33 cellular contexts compared by ENCODE assay signal in the genomic region with DNA sequence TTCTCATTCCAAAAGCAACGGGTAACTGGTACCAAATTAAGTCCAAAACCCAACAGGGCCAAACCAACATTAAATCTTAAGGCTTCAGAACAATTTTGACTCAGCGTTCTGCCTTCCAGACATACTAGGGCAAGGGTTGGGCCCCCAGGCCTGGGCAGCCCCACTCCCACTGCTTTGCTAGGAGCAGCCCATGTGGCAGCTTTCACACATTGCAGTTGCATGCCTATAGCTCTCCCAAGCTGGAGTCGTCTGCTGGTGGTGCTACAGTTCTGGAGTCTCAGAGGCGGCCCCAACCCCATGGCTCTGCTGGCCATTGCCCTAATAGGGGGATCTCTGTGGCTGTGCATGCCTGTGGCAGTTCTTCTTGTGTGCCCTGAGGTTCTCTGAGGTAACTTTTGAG.
"Had no signal": no experiment of that assay in that cellular context is flagged by ENCODE, and none has a peak within 500 bp of the region (broad histone marks: within the 10 kb centered on the region; RNA-seq: fewer than 3 reads in every experiment).

No MANE protein-coding gene starts in this region.

- H3K4me1 ChIP-seq: sigmoid colon, suprapubic skin, tibial artery had no signal

- H3K27me3 ChIP-seq: brain microvascular endothelial cell, dorsolateral prefrontal cortex, ovary, sigmoid colon, suprapubic skin, tibial artery had no signal

- H3K9me3 ChIP-seq: mucosa of descending colon, ovary had no signal

- ATAC-seq: mucosa of descending colon; stimulated activated naive B cell treated with anti-CD40 and anti-IgM and Interleukin-4, amounts not matched to agents 10 μg/mL and 1 μg/mL and 100 μg/mL, for 72 hours had no signal

- H3K27me3 Mint-ChIP-seq: activated CD4-positive, alpha-beta memory T cell treated with anti-CD3 and anti-CD28 coated beads for 36 hours; activated CD4-positive, alpha-beta T cell treated with anti-CD3 and anti-CD28 coated beads, Interleukin-2, amount 10 ng/mL, durations not matched to agents 24 days and 14 days; activated T-cell treated with anti-CD3 and anti-CD28 coated beads, Interleukin-2, amount 50 U/mL, for 24 hours; progenitor cell of endocrine pancreas; stimulated activated naive B cell treated with anti-CD40 and anti-IgM and Interleukin-4, amounts not matched to agents 10 μg/mL and 1 μg/mL and 100 μg/mL, for 72 hours had no signal

- H3K27ac ChIP-seq: brain microvascular endothelial cell, coronary artery, dorsolateral prefrontal cortex, left ventricle myocardium inferior, ovary, sigmoid colon, suprapubic skin, tibial artery, VCaP had no signal

- H3K27ac Mint-ChIP-seq: activated CD4-positive, alpha-beta memory T cell treated with anti-CD3 and anti-CD28 coated beads for 36 hours; activated CD4-positive, alpha-beta T cell treated with anti-CD3 and anti-CD28 coated beads, Interleukin-2, amount 10 ng/mL, durations not matched to agents 24 days and 14 days; activated T-cell treated with anti-CD3 and anti-CD28 coated beads, Interleukin-2, amount 50 U/mL, for 24 hours; nephron; progenitor cell of endocrine pancreas; stimulated activated naive B cell treated with anti-CD40 and anti-IgM and Interleukin-4, amounts not matched to agents 10 μg/mL and 1 μg/mL and 100 μg/mL, for 72 hours; T-helper 1 cell treated with Interleukin-12 subunit alpha and Interleukin-12 subunit beta and Interleukin-4 antibody, amounts not matched to agents 30 μg/mL and 1 μg/mL, for 36 hours had no signal

- FAIRE-seq: astrocyte, small intestine, TTC549 had no signal

- H3K4me3 Mint-ChIP-seq: activated CD4-positive, alpha-beta memory T cell treated with anti-CD3 and anti-CD28 coated beads for 36 hours; activated CD4-positive, alpha-beta T cell treated with anti-CD3 and anti-CD28 coated beads, Interleukin-2, amount 10 ng/mL, durations not matched to agents 24 days and 14 days; activated T-cell treated with anti-CD3 and anti-CD28 coated beads, Interleukin-2, amount 50 U/mL, for 24 hours; nephron; stimulated activated naive B cell treated with anti-CD40 and anti-IgM and Interleukin-4, amounts not matched to agents 10 μg/mL and 1 μg/mL and 100 μg/mL, for 72 hours; T-helper 1 cell treated with Interleukin-12 subunit alpha and Interleukin-12 subunit beta and Interleukin-4 antibody, amounts not matched to agents 30 μg/mL and 1 μg/mL, for 36 hours had no signal

- H3K4me3 ChIP-seq: coronary artery, dorsolateral prefrontal cortex, left ventricle myocardium inferior, lung, mucosa of descending colon, ovary, sigmoid colon, suprapubic skin, tibial artery had no signal

- H3K36me3 ChIP-seq: brain microvascular endothelial cell, ovary, sigmoid colon had no signal

- DNase-seq: activated CD4-positive, alpha-beta memory T cell treated with anti-CD3 and anti-CD28 coated beads for 36 hours; activated CD4-positive, alpha-beta T cell treated with anti-CD3 and anti-CD28 coated beads, Interleukin-2, amount 10 ng/mL, durations not matched to agents 24 days and 14 days; activated CD4-positive, CD25-positive, alpha-beta regulatory T cell treated with anti-CD3 and anti-CD28 coated beads, Interleukin-2, amount 50 U/mL, for 72 hours; activated CD8-positive, alpha-beta memory T cell treated with anti-CD3 and anti-CD28 coated beads, Interleukin-2, amount 50 U/mL, for 48 hours; activated gamma-delta T cell; activated naive CD4-positive, alpha-beta T cell treated with anti-CD3 and anti-CD28 coated beads, Interleukin-2, amount 50 U/mL, for 16 hours; activated T-cell treated with anti-CD3 and anti-CD28 coated beads, Interleukin-2, amount 50 U/mL, for 24 hours; amniotic stem cell; brain microvascular endothelial cell; dorsolateral prefrontal cortex; effector memory CD4-positive, alpha-beta T cell; head of caudate nucleus; hippocampal formation; left ventricle myocardium inferior; mucosa of descending colon; ovary; retina; sigmoid colon; small intestine; stimulated activated CD4-positive, alpha-beta T cell treated with anti-CD3 and anti-CD28 coated beads, Interleukin-1b, Interleukin-23, amount 100 ng/mL, for 48 hours; stimulated activated CD4-positive, alpha-beta T cell treated with anti-CD3 and anti-CD28 coated beads, Interleukin-4, amount 100 ng/mL, for 4 hours; stimulated activated naive B cell treated with anti-CD40 and anti-IgM and Interleukin-4, amounts not matched to agents 10 μg/mL and 1 μg/mL and 100 μg/mL, for 72 hours; T-helper 9 cell; tibial artery had no signal
